Comparison of ENCODE assay signal across 21 cellular contexts in genomic region chr2:51290725-51291124, GRCh38.
DNase-seq lines count a peak whose midpoint lies in the region; ATAC-seq and TF ChIP-seq lines count a peak whose summit lies in the region.
"Had no signal": no experiment of that assay in that cellular context is flagged by ENCODE, and none has a peak within 500 bp of the region (broad histone marks: within the 10 kb centered on the region; RNA-seq: fewer than 3 reads in every experiment).

No MANE protein-coding gene starts in this region.

- no peaks in the 10 kb centered on the region for H3K79me2 ChIP-seq in ACC112 (ENCODE audit: control insufficient read depth, insufficient read depth, low read length, unreplicated experiment)

- no peaks in the 10 kb centered on the region for H3K36me3 ChIP-seq in ACC112 (ENCODE audit: insufficient read depth, low read length)
- H3K36me3 ChIP-seq in spleen, result no peaks in the 10 kb centered on the region
- H3K36me3 ChIP-seq: BLaER1 treated with 17β-estradiol and CSF1 and Interleukin-3, amounts not matched to agents 10 nM and 100 nM had no signal

- H3K4me1 ChIP-seq in ACC112 (ENCODE audit: control insufficient read depth, insufficient read depth, low read length, unreplicated experiment) (peaks cover 27% of the 10 kb centered on the region), spleen (no peaks in the 10 kb centered on the region)
- H3K4me1 ChIP-seq: BLaER1 treated with 17β-estradiol and CSF1 and Interleukin-3, amounts not matched to agents 10 nM and 100 nM had no signal

- H3K27me3 ChIP-seq in ACC112 (ENCODE audit: insufficient read depth, low read length) (no peaks in the 10 kb centered on the region), spleen (replicated peaks in 1 of 7) (no peaks in the 10 kb centered on the region)
- H3K27me3 ChIP-seq: BLaER1 treated with 17β-estradiol and CSF1 and Interleukin-3, amounts not matched to agents 10 nM and 100 nM had no signal

- no peak overlapping the region for H2AFZ ChIP-seq in ACC112 (ENCODE audit: low read length, unreplicated experiment)
- H2AFZ ChIP-seq: PC-9 had no signal

- no peaks in the 10 kb centered on the region for H3K9me3 ChIP-seq in spleen
- H3K9me3 ChIP-seq: BLaER1 treated with 17β-estradiol and CSF1 and Interleukin-3, amounts not matched to agents 10 nM and 100 nM had no signal

- intact Hi-C loops in spleen (cut with DNase I; ENCODE audit: low total_unique reads), result no loop called here

- 71 to 81% (median 80%) methylated on average over 2 of the region's 2 CpGs for WGBS in spleen, 5 donors

- ATAC-seq in HG02870 (IDR thresholded peaks at IDR 0.05; ENCODE audit: unreplicated experiment), result no peak
- ATAC-seq: GM12878, HCT116 had no signal

- DNase-seq in HT1080 (ENCODE audit: low read depth) (peak; percentile 8), astrocyte of the spinal cord (ENCODE audit: low read depth, low spot score) (peak; percentile 36), glomerular endothelial cell (ENCODE audit: extremely low read depth, low read depth, low spot score) (peak; percentile 9), nucleus accumbens (lab: John Stamatoyannopoulos, UW) (no peak), spleen (no peak), dedifferentiated amniotic fluid mesenchymal stem cell (ENCODE audit: extremely low spot score) (no peak)
- DNase-seq: CD8-positive, alpha-beta memory T cell; DMS79 treated with DMSO at 0.1 percent for 48 hours; MV-4-11; NCI-H1417; NCI-H187 treated with DMSO at 0.1 percent for 48 hours; NCI-H446; NCI-H748 treated with DMSO at 0.1 percent for 48 hours; PC-9; SW 1271 had no signal

- TF ChIP-seq CTCF in astrocyte of the spinal cord (IDR thresholded peaks at IDR 0.05; ENCODE audit: low read depth, low read length) (no peak), spleen (IDR thresholded peaks at IDR 0.05 in 8 of 11, conservative IDR thresholded peaks at IDR 0.05 in 3 of 11) (no peak)

- in situ Hi-C loops in astrocyte of the spinal cord (cut with HindIII; ENCODE audit: low sequenced_read_pairs), result no loop called here

- TF ChIP-seq POLR2A in spleen (IDR thresholded peaks at IDR 0.05), result no peak

- H3K4me3 ChIP-seq in ACC112 (ENCODE audit: low read depth, low read length), result peak overlapping the region; percentile 5; the same call in 1 of the 2 replicates
- no peak overlapping the region for H3K4me3 ChIP-seq in astrocyte of the spinal cord (ENCODE audit: low read depth, low read length)
- H3K4me3 ChIP-seq in spleen, result no peak overlapping the region
- H3K4me3 ChIP-seq: BLaER1 treated with 17β-estradiol and CSF1 and Interleukin-3, amounts not matched to agents 10 nM and 100 nM; GM12878; PC-9 had no signal

- peak overlapping the region; percentile 41 for H3K27ac ChIP-seq in ACC112 (ENCODE audit: low read depth, low read length)
- no peak overlapping the region for H3K27ac ChIP-seq in spleen
- H3K27ac ChIP-seq: 22Rv1; BLaER1 treated with 17β-estradiol and CSF1 and Interleukin-3, amounts not matched to agents 10 nM and 100 nM; PC-9 had no signal

Comparison
In these comparisons a context has a peak if more than half of its experiments do, and no peak if none do; other contexts are left out.
1. DNase-seq: peak in HT1080 (single experiment), astrocyte of the spinal cord (single experiment) and glomerular endothelial cell (single experiment); none in nucleus accumbens (0 of 56), spleen (single experiment) and dedifferentiated amniotic fluid mesenchymal stem cell (single experiment).